Comparison of ENCODE assay signal across 1 cellular context in genomic region chr3:124033360-124034015, GRCh38.
TF ChIP-seq lines count a peak whose summit lies in the region.

TSS of gene KALRN (plus strand) at chr3:124033369.

TF ChIP-seq in K562, 482 proteins besides CTCF, POLR2A, EP300 and RAD21 (continued from another document):
- TF ChIP-seq ZBTB40 (IDR thresholded peaks at IDR 0.05): no peak
- no peak for TF ChIP-seq ZBTB40 (CRISPR knock-in tag; IDR thresholded peaks at IDR 0.05)
- TF ChIP-seq PCBP1 (IDR thresholded peaks at IDR 0.05; ENCODE audit: low read depth, low read length, poor library complexity, severe bottlenecking): peak; percentile 51
- no peak for TF ChIP-seq EP400 (IDR thresholded peaks at IDR 0.05)
- no peak for TF ChIP-seq BHLHE40 (IDR thresholded peaks at IDR 0.05; ENCODE audit: low read length)
TF ChIP-seq in K562: peak in this region for 1.
